12 cellular contexts compared by ENCODE assay signal in genomic region chr1:149641179-149641578, GRCh38. TPM values are rescaled to one million over a fixed set of nuclear protein-coding genes. Genes with fewer than 3 reads are reported as not detected.
"Had no signal": no experiment of that assay in that cellular context is flagged by ENCODE, and none has a peak within 500 bp of the region (broad histone marks: within the 10 kb centered on the region; RNA-seq: fewer than 3 reads in every experiment).

No MANE protein-coding gene starts in this region.

RNA-seq across cellular contexts. Expression of gene PPIAL4C, which starts 57.5 kb away (rescaled TPM):
- total RNA-seq: activated CD8-positive, alpha-beta memory T cell treated with anti-CD3 and anti-CD28 coated beads for 36 hours; activated naive CD4-positive, alpha-beta T cell treated with anti-CD3 and anti-CD28 coated beads, Interleukin-2, amount 50 U/mL, for 72 hours; activated T-helper 2 cell treated with anti-CD3 and anti-CD28 coated beads, Interferon-gamma antibody, Interleukin-2, Interleukin-4, amounts not matched to agents 10 μg/mL and 5 μg/mL and 100 μg/mL, durations not matched to agents 14 hours and 24 hours and 36 hours; ascending aorta; cardiac septum; M059J; PC-3; Peyer's patch; SJSA1 had no signal
- polyA plus RNA-seq: adipose tissue, K562, SK-N-SH had no signal
